In genomic region chr13:23655321-23655720, GRCh38 we compare ENCODE assay signal across 1 cellular context.
TF ChIP-seq lines count a peak whose summit lies in the region.

No MANE protein-coding gene starts in this region.

TF ChIP-seq in HepG2, 621 proteins besides CTCF, POLR2A, EP300 and RAD21:
- TF ChIP-seq ZNF543 (CRISPR knock-in tag; IDR thresholded peaks at IDR 0.05) (0 out of 2 replicates have a peak, but pooled peaks have one; percentile 36), KIAA2018 (CRISPR knock-in tag; IDR thresholded peaks at IDR 0.05; ENCODE audit: borderline replicate concordance) (no peak)
